Comparison of ENCODE assay signal across 1 cellular context in genomic region chr20:38247166-38247509, GRCh38.
TF ChIP-seq lines count a peak whose summit lies in the region.

No MANE protein-coding gene starts in this region.

TF ChIP-seq in GM23338, 12 proteins besides CTCF, POLR2A, EP300 and RAD21 (continued from another document):
- TF ChIP-seq ZNF462 (CRISPR knock-in tag; IDR thresholded peaks at IDR 0.05): no peak
- TF ChIP-seq ZNF114 (CRISPR knock-in tag; IDR thresholded peaks at IDR 0.05): no peak
- no peak for TF ChIP-seq POLR2AphosphoS5 (IDR thresholded peaks at IDR 0.05; ENCODE audit: low read depth)
- no peak for TF ChIP-seq ZNF331 (CRISPR knock-in tag; IDR thresholded peaks at IDR 0.05; ENCODE audit: low read depth)
- no peak for TF ChIP-seq EZH2phosphoT487 (IDR thresholded peaks at IDR 0.05; ENCODE audit: unreplicated experiment)
